ENCODE assay signal across 1 cellular context in genomic region chr4:94561249-94562024, GRCh38.
TF ChIP-seq lines count a peak whose summit lies in the region.

No MANE protein-coding gene starts in this region.

TF ChIP-seq in GM23338, 12 proteins besides CTCF, POLR2A, EP300 and RAD21 (continued from another document):
- TF ChIP-seq ZNF462 (CRISPR knock-in tag; IDR thresholded peaks at IDR 0.05) (no peak), NANOG (IDR thresholded peaks at IDR 0.05; ENCODE audit: borderline replicate concordance) (no peak)
TF ChIP-seq in GM23338: peak in this region for 0.
